In genomic region chr9:93948456-93949072, GRCh38 we compare ENCODE assay signal across 1 cellular context.
TF ChIP-seq lines count a peak whose summit lies in the region.

No MANE protein-coding gene starts in this region.

TF ChIP-seq in GM23338, 12 proteins besides CTCF, POLR2A, EP300 and RAD21:
- no peak for TF ChIP-seq STAT1 (IDR thresholded peaks at IDR 0.05; ENCODE audit: unreplicated experiment)
- peak; percentile 26 for TF ChIP-seq EZH2 (IDR thresholded peaks at IDR 0.05; ENCODE audit: low read depth, unreplicated experiment)
- TF ChIP-seq ETS1 (IDR thresholded peaks at IDR 0.05): no peak
- TF ChIP-seq NANOG (IDR thresholded peaks at IDR 0.05; ENCODE audit: borderline replicate concordance): no peak
- TF ChIP-seq ZNF331 (CRISPR knock-in tag; IDR thresholded peaks at IDR 0.05; ENCODE audit: low read depth): no peak
- TF ChIP-seq JUNB (IDR thresholded peaks at IDR 0.05; ENCODE audit: unreplicated experiment): no peak
- no peak for TF ChIP-seq EZH2phosphoT487 (IDR thresholded peaks at IDR 0.05; ENCODE audit: unreplicated experiment)
- TF ChIP-seq CREB1 (CRISPR knock-in tag; IDR thresholded peaks at IDR 0.05; ENCODE audit: low read depth): no peak
TF ChIP-seq in GM23338: peak in this region for 1.
